Comparison of ENCODE assay signal across 23 cellular contexts in the genomic region with DNA sequence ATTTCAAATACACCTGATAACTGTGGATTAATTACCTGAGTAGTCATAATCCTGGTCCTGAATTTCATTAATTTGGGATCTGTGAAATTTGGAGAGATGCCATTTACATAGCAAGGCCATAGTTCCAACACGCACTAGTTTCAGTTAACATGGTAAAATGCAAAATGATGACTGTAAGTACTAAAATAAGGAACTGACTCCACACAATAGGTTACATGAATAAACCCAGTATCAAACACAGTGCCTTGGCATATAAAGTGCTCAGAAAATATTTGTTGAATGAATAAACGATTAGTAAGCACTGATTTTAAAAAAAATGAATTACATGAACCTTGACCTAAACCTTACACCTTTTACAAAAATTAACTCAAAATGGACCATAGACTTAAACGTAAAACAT.
"Had no signal": no experiment of that assay in that cellular context is flagged by ENCODE, and none has a peak within 500 bp of the region (broad histone marks: within the 10 kb centered on the region; RNA-seq: fewer than 3 reads in every experiment).

No MANE protein-coding gene starts in this region.

- H3K36me3 ChIP-seq: esophagus muscularis mucosa, pancreas, right lobe of liver, tibial nerve, upper lobe of right lung, vagina had no signal

- ATAC-seq: left colon; left ventricle myocardium superior; natural killer cell treated with Interleukin-12 subunit alpha and Interleukin-12 subunit beta and Interleukin-15 and Interleukin-18, amount 100 ng/mL, for 72 hours; pancreas; right lobe of liver; stimulated activated memory B cell treated with anti-CD40 and anti-IgM and Interleukin-4, amounts not matched to agents 10 μg/mL and 1 μg/mL and 100 μg/mL, for 72 hours; stimulated activated naive CD8-positive, alpha-beta T cell treated with anti-CD3 and anti-CD28 coated beads, Interleukin-15, amount 100 ng/mL, for 72 hours; upper lobe of right lung had no signal

- DNase-seq: effector CD4-positive, alpha-beta T cell; endodermal cell; head of caudate nucleus; left colon; left ventricle myocardium superior; mesenchymal stem cell; midbrain; occipital lobe; pancreas; right lobe of liver; stimulated activated CD4-positive, alpha-beta T cell treated with anti-CD3 and anti-CD28 coated beads, Interleukin-4, amount 100 ng/mL, for 1 hour; stimulated activated naive CD8-positive, alpha-beta T cell treated with anti-CD3 and anti-CD28 coated beads, Interleukin-15, amount 100 ng/mL, for 72 hours; testis; upper lobe of right lung had no signal

- H3K27ac ChIP-seq: coronary artery, esophagus muscularis mucosa, hepatocyte, pancreas, right lobe of liver, testis, tibial nerve, upper lobe of right lung, vagina had no signal

- H3K9me3 ChIP-seq: esophagus muscularis mucosa, pancreas, right lobe of liver, testis, upper lobe of right lung, vagina had no signal

- FAIRE-seq: endothelial cell of umbilical vein had no signal

- H3K27me3 ChIP-seq: esophagus muscularis mucosa, hepatocyte, pancreas, right lobe of liver, testis, tibial nerve, upper lobe of right lung, vagina had no signal

- H3K4me1 ChIP-seq: pancreas, right lobe of liver, testis, upper lobe of right lung had no signal

- H2AFZ ChIP-seq: hepatocyte had no signal

- H3K4me3 ChIP-seq: coronary artery, esophagus muscularis mucosa, hepatocyte, lung, pancreas, right lobe of liver, testis, tibial nerve, upper lobe of right lung, vagina had no signal

- H3K4me2 ChIP-seq: hepatocyte had no signal
